ENCODE assay signal across 8 cellular contexts in genomic region chr5:107673368-107674136, GRCh38. TPM values are rescaled to one million over a fixed set of nuclear protein-coding genes. Genes with fewer than 3 reads are reported as not detected.
DNase-seq lines count a peak whose midpoint lies in the region; ATAC-seq lines count a peak whose summit lies in the region.

No MANE protein-coding gene starts in this region.

- peak overlapping the region; percentile 77 for H3K4me3 Mint-ChIP-seq in activated CD4-positive, alpha-beta T cell treated with anti-CD3 and anti-CD28 coated beads, Interleukin-2, amount 10 ng/mL, durations not matched to agents 24 days and 14 days

- intact Hi-C loops in activated CD4-positive, alpha-beta T cell treated with anti-CD3 and anti-CD28 coated beads, Interleukin-2, amount 10 ng/mL, durations not matched to agents 24 days and 14 days (cut with micrococcal nuclease): loop anchor here (2.0 to 10.0 kb wide), 2 partner anchors 101 to 671 kb away; no protein-coding TSS in a partner anchor

- H3K36me3 Mint-ChIP-seq in activated CD4-positive, alpha-beta T cell treated with anti-CD3 and anti-CD28 coated beads, Interleukin-2, amount 10 ng/mL, durations not matched to agents 24 days and 14 days (ENCODE audit: low read depth): no peaks in the 10 kb centered on the region

- peaks cover 62% of the 10 kb centered on the region for H3K27me3 Mint-ChIP-seq in activated CD4-positive, alpha-beta T cell treated with anti-CD3 and anti-CD28 coated beads, Interleukin-2, amount 10 ng/mL, durations not matched to agents 24 days and 14 days

- no peak overlapping the region for H3K27ac Mint-ChIP-seq in activated CD4-positive, alpha-beta T cell treated with anti-CD3 and anti-CD28 coated beads, Interleukin-2, amount 10 ng/mL, durations not matched to agents 24 days and 14 days

- ATAC-seq in GM19043 (IDR thresholded peaks at IDR 0.05; ENCODE audit: low read depth, unreplicated experiment) (peak; percentile 51), HG03354 (IDR thresholded peaks at IDR 0.05; ENCODE audit: poor library complexity, severe bottlenecking, unreplicated experiment) (peak; percentile 78), left lobe of liver (peak; percentile 93)

- DNase-seq in Ammon's horn (ENCODE audit: low spot score) (peak; percentile 92), NCI-H446 treated with DMSO at 0.1 percent for 48 hours (lab: John Stamatoyannopoulos, UW) (peak; percentile 79), dedifferentiated amniotic fluid mesenchymal stem cell (ENCODE audit: extremely low spot score) (peak; percentile 93), left lobe of liver (ENCODE audit: low spot score) (peak; percentile 86)
- DNase-seq in activated CD4-positive, alpha-beta T cell treated with anti-CD3 and anti-CD28 coated beads, Interleukin-2, amount 10 ng/mL, durations not matched to agents 24 days and 14 days: peak; percentile 91
- DNase-seq in stimulated activated CD4-positive, alpha-beta T cell treated with anti-CD3 and anti-CD28 coated beads, Interleukin-2, amount 100 ng/mL, for 24 hours: peak; percentile 79 to 85

- H3K9me3 Mint-ChIP-seq in activated CD4-positive, alpha-beta T cell treated with anti-CD3 and anti-CD28 coated beads, Interleukin-2, amount 10 ng/mL, durations not matched to agents 24 days and 14 days: no peaks in the 10 kb centered on the region

- H3K4me1 Mint-ChIP-seq in activated CD4-positive, alpha-beta T cell treated with anti-CD3 and anti-CD28 coated beads, Interleukin-2, amount 10 ng/mL, durations not matched to agents 24 days and 14 days: peaks cover 25% of the 10 kb centered on the region

RNA-seq across cellular contexts. Expression of gene EFNA5, which starts 2.8 kb away (rescaled TPM):
- not detected in 2 replicates for total RNA-seq in activated CD4-positive, alpha-beta T cell treated with anti-CD3 and anti-CD28 coated beads, Interleukin-2, amount 10 ng/mL, durations not matched to agents 24 days and 14 days
- total RNA-seq in left lobe of liver: 0.60 TPM

Comparison
In these comparisons a context has a peak if more than half of its experiments do, and no peak if none do; other contexts are left out.
1. Peak in every context shown above with its lines: DNase-seq and ATAC-seq.